ENCODE assay signal across 8 cellular contexts in the genomic region with DNA sequence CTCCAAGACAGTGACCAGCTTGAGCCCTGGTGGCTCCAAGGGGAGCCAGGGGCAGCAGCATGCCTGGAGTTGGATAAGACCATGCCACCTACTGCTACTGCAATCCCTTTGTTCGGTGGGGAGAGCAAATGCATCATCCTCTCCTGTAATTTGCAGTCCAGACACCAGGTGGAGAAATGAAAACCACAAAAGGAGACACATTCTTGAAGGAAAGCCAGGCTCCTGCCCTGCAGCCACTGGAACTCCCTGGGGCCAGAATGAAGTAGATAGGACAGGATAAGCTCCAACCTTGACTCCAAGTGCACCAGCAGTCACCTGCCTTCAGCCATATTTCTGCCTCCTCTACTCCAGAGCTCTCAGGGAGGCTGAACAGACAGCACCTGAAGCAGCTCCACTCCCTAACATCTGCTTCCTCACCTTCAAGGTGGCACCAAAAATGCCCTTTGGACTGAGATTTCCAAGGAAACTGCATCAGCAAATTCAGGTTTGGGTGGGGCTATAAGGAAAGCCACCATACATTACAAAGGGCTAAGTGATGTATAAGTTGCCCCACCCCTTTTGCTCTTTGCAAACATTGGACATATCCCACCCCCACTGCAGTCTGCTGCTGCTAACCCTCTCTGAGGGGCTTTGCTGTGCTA.
DNase-seq lines count a peak whose midpoint lies in the region; ATAC-seq and TF ChIP-seq lines count a peak whose summit lies in the region.

No MANE protein-coding gene starts in this region.

- H3K27me3 ChIP-seq in brain microvascular endothelial cell (replicated peaks) (no peaks in the 10 kb centered on the region), liver (ENCODE audit: control insufficient read depth in 4 of 4, insufficient read depth in 4 of 4, low read length in 3 of 4) (no peaks in the 10 kb centered on the region), upper lobe of left lung (no peaks in the 10 kb centered on the region)

- DNase-seq in G401 (ENCODE audit: low spot score) = peak; percentile 73
- DNase-seq in SW480 (ENCODE audit: low spot score) = peak; percentile 66
- peak; percentile 64 for DNase-seq in brain microvascular endothelial cell
- DNase-seq in upper lobe of left lung = peak in 1 of 2 donors; percentile 44
- DNase-seq in lower leg skin (ENCODE audit: low spot score in 2 of 2) = no peak

- ATAC-seq in HG02943 (IDR thresholded peaks at IDR 0.05; ENCODE audit: low read depth, unreplicated experiment) (peak; percentile 76), upper lobe of left lung (ENCODE audit: low FRiP score in 2 of 2) (peak; percentile 46 to 70), GM18858 (IDR thresholded peaks at IDR 0.05; ENCODE audit: unreplicated experiment) (no peak)

- TF ChIP-seq CTCF in brain microvascular endothelial cell (IDR thresholded peaks at IDR 0.05; ENCODE audit: low read depth, low read length, missing control alignments) = peak; percentile 68
- peak; percentile 75 for TF ChIP-seq CTCF in liver (IDR thresholded peaks at IDR 0.05; ENCODE audit: low read depth, low read length, missing input control)
- TF ChIP-seq CTCF in upper lobe of left lung (IDR thresholded peaks at IDR 0.05) = peak; percentile 17 to 73 (median 52)
- TF ChIP-seq CTCF in lower leg skin (IDR thresholded peaks at IDR 0.05) = no peak

- peaks cover 0 to 6% (median 0%) of the 10 kb centered on the region in 4 donors for H3K4me1 ChIP-seq in liver (ENCODE audit: control insufficient read depth in 4 of 4, insufficient read depth in 4 of 4, low read length in 3 of 4)
- peaks cover 5 to 9% (median 6%) of the 10 kb centered on the region in 4 donors for H3K4me1 ChIP-seq in upper lobe of left lung

- H3K9ac ChIP-seq in liver (ENCODE audit: low read depth in 1 of 2, low read length in 2 of 2) = no peak overlapping the region

- H3K27ac ChIP-seq in brain microvascular endothelial cell = no peak overlapping the region
- no peak overlapping the region for H3K27ac ChIP-seq in liver (ENCODE audit: low read depth in 1 of 2, low read length in 2 of 2)
- H3K27ac ChIP-seq in upper lobe of left lung = no peak overlapping the region

- TF ChIP-seq RAD21 in liver (IDR thresholded peaks at IDR 0.05) = peak; percentile 83 to 91

- in situ Hi-C loops in G401 (cut with HindIII; ENCODE audit: low sequenced_read_pairs) = no loop called here
- in situ Hi-C loops in brain microvascular endothelial cell (cut with HindIII; ENCODE audit: low pct_ligation_motif_present, low sequenced_read_pairs) = no loop called here

- H3K36me3 ChIP-seq in brain microvascular endothelial cell (replicated peaks) = no peaks in the 10 kb centered on the region
- no peaks in the 10 kb centered on the region for H3K36me3 ChIP-seq in liver (ENCODE audit: control insufficient read depth in 4 of 4, insufficient read depth in 3 of 4, low read depth in 1 of 4, low read length in 3 of 4)
- H3K36me3 ChIP-seq in upper lobe of left lung = no peaks in the 10 kb centered on the region

- no peak for TF ChIP-seq EP300 in upper lobe of left lung (IDR thresholded peaks at IDR 0.05)

- intact Hi-C loops in lower leg skin (cut with DNase I; ENCODE audit: low total_unique reads) = no loop called here

- H3K4me3 ChIP-seq in brain microvascular endothelial cell (ENCODE audit: low read depth, low read length) (no peak overlapping the region), liver (ENCODE audit: low read depth in 1 of 3, low read length in 3 of 3) (no peak overlapping the region), upper lobe of left lung (no peak overlapping the region), lower leg skin (ENCODE audit: low read depth, poor library complexity, severe bottlenecking) (no peak overlapping the region)

- WGBS in liver = 0% methylated on average over 1 of the region's 1 CpG
- 0% methylated on average over 1 of the region's 1 CpG for WGBS in upper lobe of left lung, 2 donors
- WGBS in lower leg skin, 2 donors = 0% methylated on average over 1 of the region's 1 CpG

- TF ChIP-seq POLR2A in upper lobe of left lung (IDR thresholded peaks at IDR 0.05) = no peak
- no peak for TF ChIP-seq POLR2A in lower leg skin (IDR thresholded peaks at IDR 0.05)

- H3K9me3 ChIP-seq in liver (ENCODE audit: control insufficient read depth in 4 of 4, low read length in 3 of 4) = no peaks in the 10 kb centered on the region
- H3K9me3 ChIP-seq in upper lobe of left lung = no peaks in the 10 kb centered on the region

TF ChIP-seq in liver, 16 proteins besides CTCF, POLR2A, EP300 and RAD21:
- TF ChIP-seq SP1 (IDR thresholded peaks at IDR 0.05) (no peak), JUND (IDR thresholded peaks at IDR 0.05) (no peak), HNF4G (IDR thresholded peaks at IDR 0.05) (no peak), EGR1 (IDR thresholded peaks at IDR 0.05; ENCODE audit: low read depth in 2 of 2) (no peak), RXRA (IDR thresholded peaks at IDR 0.05) (peak in 1 of 2 donors; percentile 7), YY1 (IDR thresholded peaks at IDR 0.05) (no peak)

Comparison
In these comparisons a context has a peak if more than half of its experiments do, and no peak if none do; other contexts are left out.
1. DNase-seq: peak in G401 (single experiment), SW480 (single experiment) and brain microvascular endothelial cell (single experiment); none in lower leg skin (0 of 2).
2. CTCF ChIP-seq: peak in brain microvascular endothelial cell (single experiment), liver (single experiment) and upper lobe of left lung (6 of 6); none in lower leg skin (0 of 3).